In the genomic region with DNA sequence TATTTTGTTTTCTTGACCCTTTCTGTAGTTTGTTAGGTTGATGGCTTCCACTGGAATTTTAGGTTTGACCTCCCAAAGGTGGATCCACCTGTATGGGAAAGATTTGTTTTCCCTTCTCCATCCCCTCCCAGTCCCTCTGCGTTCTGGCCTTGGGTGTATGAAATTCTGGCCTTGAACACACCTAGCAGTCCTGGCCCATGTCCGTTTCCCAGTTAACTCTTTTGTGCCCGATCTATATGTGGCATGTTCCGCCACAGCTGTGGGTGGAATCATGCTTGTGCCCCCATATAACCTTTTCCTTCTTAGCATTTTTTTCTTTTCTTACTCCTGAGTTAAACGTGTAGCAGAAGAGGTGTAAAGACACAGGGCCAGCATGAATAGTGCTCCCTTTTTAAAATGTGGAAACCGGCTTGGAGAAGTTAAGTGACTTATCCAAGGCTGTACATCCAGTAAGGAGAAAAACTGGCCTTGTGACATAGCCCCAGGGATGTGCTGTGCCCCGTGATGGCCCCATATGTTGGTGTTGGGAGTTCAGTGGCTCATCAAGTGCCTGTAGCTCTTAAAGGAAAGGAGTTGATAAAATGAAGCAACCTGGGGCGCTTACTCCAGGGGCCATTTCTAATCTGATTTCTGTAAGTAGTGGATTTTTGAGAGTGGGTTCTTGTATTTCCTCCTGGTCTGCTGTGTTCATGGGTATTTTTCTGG, we compare ENCODE assay signal across 23 cellular contexts. TPM values are rescaled to one million over a fixed set of nuclear protein-coding genes. Genes with fewer than 3 reads are reported as not detected.
A peak's percentile ranks its signal among the peaks of the same experiment; 100 is the strongest.
DNase-seq lines count a peak whose midpoint lies in the region; ATAC-seq and TF ChIP-seq lines count a peak whose summit lies in the region.
"Had no signal": no experiment of that assay in that cellular context is flagged by ENCODE, and none has a peak within 500 bp of the region (broad histone marks: within the 10 kb centered on the region; RNA-seq: fewer than 3 reads in every experiment).

No MANE protein-coding gene starts in this region.

- TF ChIP-seq EP300 in suprapubic skin (IDR thresholded peaks at IDR 0.05): no peak

- H3K36me3 ChIP-seq in neural progenitor cell: no peaks in the 10 kb centered on the region
- H3K36me3 ChIP-seq in aorta (ENCODE audit: control insufficient read depth in 1 of 2, insufficient read depth in 2 of 2, low read length in 1 of 2): no peaks in the 10 kb centered on the region
- H3K36me3 ChIP-seq in suprapubic skin: no peaks in the 10 kb centered on the region
- H3K36me3 ChIP-seq: heart right ventricle, pancreas, sigmoid colon had no signal

- H3F3A ChIP-seq in neural progenitor cell (ENCODE audit: low read depth): peaks cover 20% of the 10 kb centered on the region

- peaks cover 86% of the 10 kb centered on the region for H3K79me2 ChIP-seq in neural progenitor cell (ENCODE audit: low read depth)

- peaks cover 53% of the 10 kb centered on the region for H3K4me1 ChIP-seq in neural progenitor cell
- H3K4me1 ChIP-seq in aorta (ENCODE audit: control insufficient read depth in 1 of 2, insufficient read depth in 2 of 2, low read length in 2 of 2): peaks cover 4 to 8% of the 10 kb centered on the region in 2 donors
- peaks cover 45% of the 10 kb centered on the region for H3K4me1 ChIP-seq in suprapubic skin

- peaks cover 2% of the 10 kb centered on the region for H3K27me3 Mint-ChIP-seq in neural progenitor cell (ENCODE audit: insufficient read depth, low read depth)

- peaks cover 20% of the 10 kb centered on the region for H3K36me3 Mint-ChIP-seq in neural progenitor cell

- TF ChIP-seq CTCF in neural progenitor cell (IDR thresholded peaks at IDR 0.05) (no peak), suprapubic skin (IDR thresholded peaks at IDR 0.05) (no peak)

- H3K4me3 ChIP-seq in neural progenitor cell: no peak overlapping the region
- H3K4me3 ChIP-seq in aorta (ENCODE audit: low read length in 2 of 2): no peak overlapping the region
- no peak overlapping the region for H3K4me3 ChIP-seq in suprapubic skin
- H3K4me3 ChIP-seq: heart right ventricle, pancreas, sigmoid colon, SK-N-MC had no signal

- peaks cover 85% of the 10 kb centered on the region for H3K4me1 Mint-ChIP-seq in neural progenitor cell

- no peak overlapping the region for H3K4me2 ChIP-seq in neural progenitor cell

- H3K9me3 ChIP-seq in neural progenitor cell (ENCODE audit: low read depth) (no peaks in the 10 kb centered on the region), aorta (ENCODE audit: control insufficient read depth, low read length) (no peaks in the 10 kb centered on the region), suprapubic skin (no peaks in the 10 kb centered on the region)
- H3K9me3 ChIP-seq: heart right ventricle, pancreas, sigmoid colon had no signal

- H3K27ac ChIP-seq in cingulate gyrus (ENCODE audit: low read depth, low read length) (peak overlapping the region; percentile 67), neural progenitor cell (no peak overlapping the region), aorta (ENCODE audit: low read depth in 1 of 2, low read length in 2 of 2) (peak overlapping the region; percentile 4 to 67), suprapubic skin (no peak overlapping the region)
- H3K27ac ChIP-seq: 22Rv1, heart right ventricle, sigmoid colon, SK-N-MC had no signal

- no peak overlapping the region for H3K9ac ChIP-seq in neural progenitor cell

- H2AFZ ChIP-seq in neural progenitor cell (replicated peaks): no peak overlapping the region

- peak overlapping the region; percentile 52 for H3K27ac Mint-ChIP-seq in neural progenitor cell
- H3K27ac Mint-ChIP-seq: naive thymus-derived CD4-positive, alpha-beta T cell had no signal

- DNase-seq in DMS 273 (lab: John Stamatoyannopoulos, UW; ENCODE audit: unreplicated experiment) (peak; percentile 12), DMS 273 treated with DMSO at 0.1 percent for 48 hours (lab: John Stamatoyannopoulos, UW) (no peak), neural progenitor cell (ENCODE audit: low spot score) (no peak), aorta (peak in 1 of 2 donors; percentile 31), NCI-H2227 (lab: John Stamatoyannopoulos, UW; ENCODE audit: unreplicated experiment) (no peak), cortex of kidney (lab: John Stamatoyannopoulos, UW) (no peak), suprapubic skin (ENCODE audit: low spot score in 2 of 2) (no peak)
- DNase-seq: activated CD4-positive, alpha-beta T cell treated with anti-CD3 and anti-CD28 coated beads, Interleukin-2, amount 50 U/mL, for 48 hours; activated CD4-positive, CD25-positive, alpha-beta regulatory T cell; activated CD8-positive, alpha-beta memory T cell treated with anti-CD3 and anti-CD28 coated beads, Interleukin-2, amount 50 U/mL, for 48 hours; AML-193; dermis blood vessel endothelial cell; heart right ventricle; left cardiac atrium; mesendoderm; naive thymus-derived CD4-positive, alpha-beta T cell; NCI-H1417; sigmoid colon; T-helper 9 cell had no signal

- intact Hi-C loops in aorta (cut with DNase I): no loop called here

- 56 to 60% methylated on average over 8 of the region's 8 CpGs for WGBS in aorta, 2 donors
- WGBS in suprapubic skin: 52% methylated on average over 8 of the region's 8 CpGs

- H3K4me3 Mint-ChIP-seq in neural progenitor cell: peak overlapping the region; percentile 4
- H3K4me3 Mint-ChIP-seq: naive thymus-derived CD4-positive, alpha-beta T cell had no signal

- H3K27me3 ChIP-seq in neural progenitor cell: no peaks in the 10 kb centered on the region
- no peaks in the 10 kb centered on the region for H3K27me3 ChIP-seq in aorta (ENCODE audit: control insufficient read depth in 1 of 2, insufficient read depth in 2 of 2, low read length in 1 of 2)
- no peaks in the 10 kb centered on the region for H3K27me3 ChIP-seq in suprapubic skin
- H3K27me3 ChIP-seq: heart right ventricle, pancreas, sigmoid colon had no signal

- no peak for TF ChIP-seq POLR2A in suprapubic skin (IDR thresholded peaks at IDR 0.05)

- H3K9me3 Mint-ChIP-seq in neural progenitor cell: no peaks in the 10 kb centered on the region
- H3K9me3 Mint-ChIP-seq: naive thymus-derived CD4-positive, alpha-beta T cell had no signal

- H4K20me1 ChIP-seq in neural progenitor cell (ENCODE audit: low read depth): peaks cover 57% of the 10 kb centered on the region

- no peak for ATAC-seq in aorta (ENCODE audit: low FRiP score)
- ATAC-seq: heart right ventricle; left cardiac atrium; naive thymus-derived CD4-positive, alpha-beta T cell had no signal

RNA-seq across cellular contexts. Expression of a gene that starts 39.3 kb away (rescaled TPM):
- total RNA-seq in neural progenitor cell (ENCODE audit: low replicate concordance): 4.1 and 12.0 TPM in 2 replicates
- total RNA-seq in aorta: 10 to 100 TPM in 1 of 2 donors, 1 to 10 TPM in 1; 7.2 to 11.8 TPM
- 1 to 10 TPM; 1.4 to 2.9 TPM for polyA plus RNA-seq in aorta
- total RNA-seq in suprapubic skin: 10 to 100 TPM; 13.3 to 20.7 (median 18.4) TPM

Comparison
In these comparisons a context has a peak if more than half of its experiments do, and no peak if none do; other contexts are left out.
1. H3K27ac ChIP-seq: peak in cingulate gyrus (single experiment) and aorta (2 of 2); none in neural progenitor cell (single experiment) and suprapubic skin (single experiment).